24 cellular contexts compared by ENCODE assay signal in genomic region chr11:3959918-3960295, GRCh38.
DNase-seq lines count a peak whose midpoint lies in the region; ATAC-seq lines count a peak whose summit lies in the region.
"Had no signal": no experiment of that assay in that cellular context is flagged by ENCODE, and none has a peak within 500 bp of the region (broad histone marks: within the 10 kb centered on the region; RNA-seq: fewer than 3 reads in every experiment).

No MANE protein-coding gene starts in this region.

- in situ Hi-C loops in GM23248 (cut with MboI): no loop called here

- no peaks in the 10 kb centered on the region for H3K36me3 ChIP-seq in ACC112 (ENCODE audit: insufficient read depth, low read length)
- H3K36me3 ChIP-seq in GM23248 (ENCODE audit: low read depth): no peaks in the 10 kb centered on the region
- H3K36me3 ChIP-seq: BE2C, cardiac muscle cell, upper lobe of left lung had no signal

- no peak for ATAC-seq in activated T-helper 17 cell treated with anti-CD3 and anti-CD28 coated beads, Interleukin-2, amount 50 U/mL, for 72 hours (replicated peaks)
- ATAC-seq in left lobe of liver: peak; percentile 9
- no peak for ATAC-seq in GM21825 (IDR thresholded peaks at IDR 0.05; ENCODE audit: unreplicated experiment)
- ATAC-seq: GM23338 had no signal

- no peaks in the 10 kb centered on the region for H3K27me3 Mint-ChIP-seq in activated T-helper 17 cell treated with anti-CD3 and anti-CD28 coated beads, Interleukin-2, amount 50 U/mL, for 72 hours
- H3K27me3 Mint-ChIP-seq: activated CD4-positive, alpha-beta T cell treated with anti-CD3 and anti-CD28 coated beads, Interleukin-2, amount 10 ng/mL, durations not matched to agents 24 days and 14 days; activated naive CD4-positive, alpha-beta T cell treated with anti-CD3 and anti-CD28 coated beads, Interleukin-2, amount 50 U/mL, for 24 hours had no signal

- H3K4me3 ChIP-seq in ACC112 (ENCODE audit: low read depth, low read length) (no peak overlapping the region), GM23248 (no peak overlapping the region)
- H3K4me3 ChIP-seq: cardiac muscle cell, GM23338, upper lobe of left lung had no signal

- no peak overlapping the region for H3K9ac ChIP-seq in GM23248

- H3K79me2 ChIP-seq in ACC112 (ENCODE audit: control insufficient read depth, insufficient read depth, low read length, unreplicated experiment): no peaks in the 10 kb centered on the region
- H3K79me2 ChIP-seq in GM23248 (ENCODE audit: insufficient read depth): 0 out of 2 replicates have a peak, but pooled peaks cover 3% of the 10 kb centered on the region

- H3K9me3 Mint-ChIP-seq in activated T-helper 17 cell treated with anti-CD3 and anti-CD28 coated beads, Interleukin-2, amount 50 U/mL, for 72 hours: no peaks in the 10 kb centered on the region
- H3K9me3 Mint-ChIP-seq: activated CD4-positive, alpha-beta T cell treated with anti-CD3 and anti-CD28 coated beads, Interleukin-2, amount 10 ng/mL, durations not matched to agents 24 days and 14 days; GM23338; T-helper 2 cell treated with Interferon-gamma antibody and Interleukin-4, amounts not matched to agents 5 μg/mL and 100 μg/mL, for 36 hours had no signal

- H3K27ac Mint-ChIP-seq in activated T-helper 17 cell treated with anti-CD3 and anti-CD28 coated beads, Interleukin-2, amount 50 U/mL, for 72 hours: peak overlapping the region; percentile 79
- H3K27ac Mint-ChIP-seq: GM23338; T-helper 2 cell treated with Interferon-gamma antibody and Interleukin-4, amounts not matched to agents 5 μg/mL and 100 μg/mL, for 36 hours had no signal

- peaks cover 16% of the 10 kb centered on the region for H3F3A ChIP-seq in GM23248 (ENCODE audit: insufficient read depth)

- peak overlapping the region; percentile 64 for H3K4me2 ChIP-seq in GM23248 (ENCODE audit: unreplicated experiment)
- H3K4me2 ChIP-seq: GM23338 had no signal

- H3K4me1 ChIP-seq in ACC112 (ENCODE audit: control insufficient read depth, insufficient read depth, low read length, unreplicated experiment): peaks cover 29% of the 10 kb centered on the region
- H3K4me1 ChIP-seq in GM23248 (ENCODE audit: insufficient read depth): peaks cover 23% of the 10 kb centered on the region
- H3K4me1 ChIP-seq: BE2C had no signal

- H3K9me2 ChIP-seq in GM23248 (ENCODE audit: insufficient read depth): no peaks in the 10 kb centered on the region

- H3K9me3 ChIP-seq in GM23248 (ENCODE audit: low read depth): no peaks in the 10 kb centered on the region
- H3K9me3 ChIP-seq: BE2C, upper lobe of left lung had no signal

- H3K27ac ChIP-seq in ACC112 (ENCODE audit: low read depth, low read length) (peak overlapping the region; percentile 49), GM23248 (peak overlapping the region; percentile 38; the same call in 1 of the 2 replicates)
- H3K27ac ChIP-seq: cardiac muscle cell, upper lobe of left lung, VCaP had no signal

- peaks cover 50% of the 10 kb centered on the region for H3K4me1 Mint-ChIP-seq in activated T-helper 17 cell treated with anti-CD3 and anti-CD28 coated beads, Interleukin-2, amount 50 U/mL, for 72 hours
- H3K4me1 Mint-ChIP-seq: GM23338 had no signal

- peak overlapping the region; percentile 41 for H3K4me3 Mint-ChIP-seq in activated T-helper 17 cell treated with anti-CD3 and anti-CD28 coated beads, Interleukin-2, amount 50 U/mL, for 72 hours
- H3K4me3 Mint-ChIP-seq: activated CD4-positive, alpha-beta T cell treated with anti-CD3 and anti-CD28 coated beads, Interleukin-2, amount 10 ng/mL, durations not matched to agents 24 days and 14 days; activated naive CD4-positive, alpha-beta T cell treated with anti-CD3 and anti-CD28 coated beads, Interleukin-2, amount 50 U/mL, for 24 hours; GM23338; T-helper 2 cell treated with Interferon-gamma antibody and Interleukin-4, amounts not matched to agents 5 μg/mL and 100 μg/mL, for 36 hours had no signal

- peak; percentile 55 for DNase-seq in GM23248
- no peak for DNase-seq in left lobe of liver (ENCODE audit: low spot score)
- DNase-seq in cerebellar cortex (ENCODE audit: low spot score): no peak
- no peak for DNase-seq in DMS79 treated with DMSO at 0.1 percent for 48 hours (lab: John Stamatoyannopoulos, UW)
- no peak for DNase-seq in NCI-H526 (lab: John Stamatoyannopoulos, UW)
- DNase-seq: activated CD4-positive, alpha-beta T cell treated with anti-CD3 and anti-CD28 coated beads, Interleukin-2, amount 10 ng/mL, durations not matched to agents 24 days and 14 days; aorta; BE2C; dermis blood vessel endothelial cell; DMS79; head of caudate nucleus; NCI-H1092 treated with DMSO at 0.1 percent for 48 hours; NCI-H1930; stimulated activated CD4-positive, alpha-beta T cell treated with anti-CD3 and anti-CD28 coated beads, Interleukin-1b, Interleukin-23, amount 100 ng/mL, for 48 hours; substantia nigra; upper lobe of left lung had no signal

- no peaks in the 10 kb centered on the region for H4K20me1 ChIP-seq in GM23248 (ENCODE audit: insufficient read depth)

- H3K36me3 Mint-ChIP-seq in activated T-helper 17 cell treated with anti-CD3 and anti-CD28 coated beads, Interleukin-2, amount 50 U/mL, for 72 hours (ENCODE audit: low read depth): no peaks in the 10 kb centered on the region

- no peaks in the 10 kb centered on the region for H3K27me3 ChIP-seq in ACC112 (ENCODE audit: insufficient read depth, low read length)
- H3K27me3 ChIP-seq in GM23248 (replicated peaks; ENCODE audit: insufficient read depth): no peaks in the 10 kb centered on the region
- H3K27me3 ChIP-seq: BE2C, cardiac muscle cell, upper lobe of left lung had no signal

- H2AFZ ChIP-seq in ACC112 (ENCODE audit: low read length, unreplicated experiment): no peak overlapping the region
- H2AFZ ChIP-seq in GM23248: no peak overlapping the region
- H2AFZ ChIP-seq: GM23338 had no signal
